Comparison of ENCODE assay signal across 13 cellular contexts in genomic region chr2:129981689-129982088, GRCh38. TPM values are rescaled to one million over a fixed set of nuclear protein-coding genes. Genes with fewer than 3 reads are reported as not detected.
DNase-seq lines count a peak whose midpoint lies in the region; TF ChIP-seq lines count a peak whose summit lies in the region.
"Not testable (repeated sequence)": the region's sequence is repeated elsewhere in the genome, so short reads cannot be mapped to it uniquely, and the experiment has no call there.
"Had no signal": no experiment of that assay in that cellular context is flagged by ENCODE, and none has a peak within 500 bp of the region (broad histone marks: within the 10 kb centered on the region; RNA-seq: fewer than 3 reads in every experiment).

No MANE protein-coding gene starts in this region.

- WGBS in endodermal cell (ENCODE audit: insufficient coverage in 1 of 2, insufficient read length in 1 of 2), 2 experiments: 60 to 78% methylated on average over 2 to 7 of the region's 7 CpGs

- peak; percentile 36 for TF ChIP-seq CTCF in endodermal cell (conservative IDR thresholded peaks at IDR 0.05)
- TF ChIP-seq CTCF in neural crest cell (conservative IDR thresholded peaks at IDR 0.05): not testable (repeated sequence)

- H3K4me1 ChIP-seq in endodermal cell (ENCODE audit: control insufficient read depth, insufficient read depth, low read length): not testable (repeated sequence)

- H3K27me3 ChIP-seq in endodermal cell (ENCODE audit: control insufficient read depth, insufficient read depth, low read length, poor library complexity, severe bottlenecking): peaks cover 41% of the 10 kb centered on the region

- H3K9me3 Mint-ChIP-seq in endodermal cell, neural crest cell: not testable (repeated sequence)

- in situ Hi-C loops in KBM-7 (cut with MboI; ENCODE audit: low pct_unique_long_range_greater_than_20kb, low sequenced_read_pairs): not testable (repeated sequence)

- H3K27ac ChIP-seq in SK-N-MC: peak overlapping the region; percentile 95
- not testable (repeated sequence) for H3K27ac ChIP-seq in endodermal cell (ENCODE audit: low read depth, low read length)

- H3K36me3 ChIP-seq in SK-N-MC (ENCODE audit: insufficient read depth, low read length); endodermal cell (ENCODE audit: control insufficient read depth, insufficient read depth, low read length): not testable (repeated sequence)

- not testable (repeated sequence) for H3K27ac Mint-ChIP-seq in endodermal cell; neural crest cell (ENCODE audit: unreplicated experiment)

- H3K36me3 Mint-ChIP-seq in endodermal cell (ENCODE audit: low read depth); neural crest cell (ENCODE audit: low read depth): not testable (repeated sequence)

- H3K27me3 Mint-ChIP-seq in endodermal cell (ENCODE audit: insufficient read depth): peaks cover 58% of the 10 kb centered on the region
- H3K27me3 Mint-ChIP-seq in neural crest cell (ENCODE audit: low read depth): peaks cover 94% of the 10 kb centered on the region

- H3K4me3 ChIP-seq in SK-N-MC: peak overlapping the region; percentile 73
- H3K4me3 ChIP-seq in endodermal cell (ENCODE audit: low read length): not testable (repeated sequence)

- not testable (repeated sequence) for H3K4me1 Mint-ChIP-seq in endodermal cell, neural crest cell

- not testable (repeated sequence) for H3K4me3 Mint-ChIP-seq in endodermal cell
- H3K4me3 Mint-ChIP-seq in neural crest cell: peak overlapping the region; percentile 47

- not testable (repeated sequence) for H3K9me3 ChIP-seq in SK-N-MC (ENCODE audit: low read depth, low read length); endodermal cell (ENCODE audit: control insufficient read depth, low read length)

- DNase-seq in Daoy (ENCODE audit: low read depth) (peak; percentile 11), KBM-7 (peak; percentile 11), NCI-H748 (lab: John Stamatoyannopoulos, UW; ENCODE audit: unreplicated experiment) (peak; percentile 7), SK-N-MC (ENCODE audit: low read depth, low spot score) (peak; percentile 10)
- not testable (repeated sequence) for DNase-seq in endodermal cell; neural crest cell (ENCODE audit: low read depth, low spot score)

- peak overlapping the region; percentile 47 for H3K9ac ChIP-seq in SK-N-MC (ENCODE audit: insufficient read length)
- H3K9ac ChIP-seq in endodermal cell (ENCODE audit: extremely low read depth, low read length, poor library complexity, severe bottlenecking): not testable (repeated sequence)

RNA-seq across cellular contexts. Expression of gene RAB6C, which starts 2.2 kb away (rescaled TPM):
- not detected in 2 replicates for total RNA-seq in Daoy (2014; rRNA removed; shearing (Covaris generic))
- total RNA-seq in endodermal cell (under 1 TPM; 0.22 to 0.24 TPM), neural crest cell (0.16 TPM in 1 of 2 replicates, not detected in the other)
- polyA plus RNA-seq in endodermal cell (2013, experiment 1 of 2): not detected
- polyA plus RNA-seq in endodermal cell (2013, experiment 2 of 2): not detected
- total RNA-seq: Caco-2, G401, GM23248, HT-29, IMR-90 had no signal
- polyA plus RNA-seq: BJ; CD8-positive, alpha-beta memory T cell; GM23248; IMR-90 had no signal
